ENCODE assay signal across 18 cellular contexts in genomic region chr5:126814721-126815404, GRCh38. TPM values are rescaled to one million over a fixed set of nuclear protein-coding genes. Genes with fewer than 3 reads are reported as not detected.
A peak's percentile ranks its signal among the peaks of the same experiment; 100 is the strongest.
DNase-seq lines count a peak whose midpoint lies in the region; ATAC-seq, FAIRE-seq and TF ChIP-seq lines count a peak whose summit lies in the region.
"Had no signal": no experiment of that assay in that cellular context is flagged by ENCODE, and none has a peak within 500 bp of the region (broad histone marks: within the 10 kb centered on the region; RNA-seq: fewer than 3 reads in every experiment).

No MANE protein-coding gene starts in this region.

- peaks cover 19% of the 10 kb centered on the region for H3K4me1 ChIP-seq in A549
- H3K4me1 ChIP-seq in ascending aorta, result no peaks in the 10 kb centered on the region
- H3K4me1 ChIP-seq in lower lobe of right lung, result peaks cover 15% of the 10 kb centered on the region
- H3K4me1 ChIP-seq: BLaER1, esophagus muscularis mucosa had no signal

- H3K27ac Mint-ChIP-seq in immature natural killer cell, result peak overlapping the region in 4 of 6 donors; percentile 71 to 95 (median 84)

- H3K27me3 Mint-ChIP-seq in immature natural killer cell (ENCODE audit: low read depth in 3 of 3), result peaks cover 1 to 5% (median 4%) of the 10 kb centered on the region in 3 donors

- H3K4me2 ChIP-seq in A549, result peak overlapping the region; percentile 40
- H3K4me2 ChIP-seq: BLaER1 had no signal

- H3K4me1 Mint-ChIP-seq in immature natural killer cell, result peaks cover 41 to 57% of the 10 kb centered on the region in 2 donors

- intact Hi-C loops in ascending aorta (cut with DNase I) (no loop called here), lower lobe of right lung (cut with DNase I) (no loop called here)

- WGBS in A549 (ENCODE audit: missing lambda C conversion rate), result 68% methylated on average over 2 of the region's 2 CpGs

- no peak for FAIRE-seq in A549 (lab: Jason Lieb, UNC)

- DNase-seq in A549 (ENCODE audit: low read depth in 1 of 2, low spot score in 1 of 2) (peak in 1 of 2 experiments; percentile 13), ELR (ENCODE audit: low read depth) (peak; percentile 44), astrocyte of the spinal cord (ENCODE audit: low read depth, low spot score) (peak; percentile 42), immature natural killer cell (no peak), DMS79 (lab: John Stamatoyannopoulos, UW) (no peak), ascending aorta (ENCODE audit: low spot score in 2 of 2) (no peak), lower lobe of right lung (no peak), NCI-H1436 (lab: John Stamatoyannopoulos, UW) (no peak)
- DNase-seq: activated CD4-positive, alpha-beta T cell treated with anti-CD3 and anti-CD28 coated beads, Interleukin-2, amount 50 U/mL, for 1 hour; activated gamma-delta T cell treated with Interleukin-2 at 50 U/mL for 16 hours; GF-D8; H7; stimulated activated CD4-positive, alpha-beta T cell treated with anti-CD3 and anti-CD28 coated beads, Interleukin-4, amount 100 ng/mL, for 4 hours; stimulated activated naive CD8-positive, alpha-beta T cell treated with anti-CD3 and anti-CD28 coated beads, Interleukin-15, Interleukin-2, amounts not matched to agents 100 U/mL and 50 U/mL, for 24 hours had no signal

- CTCF ChIA-PET in A549 (lab: Yijun Ruan, JAX), result interaction anchor here (0.5 to 0.7 kb wide), 2 partner anchors 12 to 58 kb away, joined by 3 to 4 read pairs; no protein-coding TSS in a partner anchor

- peak overlapping the region; percentile 75 to 88 for H3K27ac ChIP-seq in A549
- H3K27ac ChIP-seq in ascending aorta, result no peak overlapping the region
- H3K27ac ChIP-seq in lower lobe of right lung, result no peak overlapping the region
- H3K27ac ChIP-seq: BLaER1, esophagus muscularis mucosa, right atrium auricular region had no signal

- no peaks in the 10 kb centered on the region for H3K9me3 Mint-ChIP-seq in immature natural killer cell

- ATAC-seq in A549 (no peak; a peak in 1 of 6 replicates), lower lobe of right lung (no peak)
- ATAC-seq: SK-N-SH treated with all-trans-retinoic acid at 6 μM for 48 hours; stimulated activated naive CD8-positive, alpha-beta T cell treated with anti-CD3 and anti-CD28 coated beads, Interleukin-15, Interleukin-2, amounts not matched to agents 100 U/mL and 50 U/mL, for 24 hours had no signal

- no peaks in the 10 kb centered on the region for H3K9me3 ChIP-seq in A549
- no peaks in the 10 kb centered on the region for H3K9me3 ChIP-seq in ascending aorta
- no peaks in the 10 kb centered on the region for H3K9me3 ChIP-seq in lower lobe of right lung
- H3K9me3 ChIP-seq: BLaER1, esophagus muscularis mucosa, right atrium auricular region had no signal

- H3K27me3 ChIP-seq in ascending aorta (no peaks in the 10 kb centered on the region), lower lobe of right lung (ENCODE audit: low read depth) (no peaks in the 10 kb centered on the region)
- H3K27me3 ChIP-seq: BLaER1, esophagus muscularis mucosa, right atrium auricular region had no signal

- no peaks in the 10 kb centered on the region for H3K36me3 ChIP-seq in ascending aorta
- H3K36me3 ChIP-seq in lower lobe of right lung, result peaks cover 9% of the 10 kb centered on the region
- H3K36me3 ChIP-seq: esophagus muscularis mucosa, right atrium auricular region had no signal

- H3K4me3 Mint-ChIP-seq in immature natural killer cell, result no peak overlapping the region

- H3K36me3 Mint-ChIP-seq in immature natural killer cell, result peaks cover 0 to 11% (median 3%) of the 10 kb centered on the region in 3 donors

- TF ChIP-seq CTCF in A549 (IDR thresholded peaks at IDR 0.05), result no peak
- TF ChIP-seq CTCF in astrocyte of the spinal cord (IDR thresholded peaks at IDR 0.05; ENCODE audit: low read depth, low read length), result no peak
- TF ChIP-seq CTCF in ascending aorta (IDR thresholded peaks at IDR 0.05), result no peak
- TF ChIP-seq CTCF in lower lobe of right lung (IDR thresholded peaks at IDR 0.05), result no peak

- no peak for TF ChIP-seq POLR2A in A549 (IDR thresholded peaks at IDR 0.05; ENCODE audit: low read length)

- TF ChIP-seq RAD21 in A549 (conservative IDR thresholded peaks at IDR 0.05 in 1 of 2, IDR thresholded peaks at IDR 0.05 in 1 of 2), result no peak

- H3K4me3 ChIP-seq in A549 (no peak overlapping the region), astrocyte of the spinal cord (ENCODE audit: low read depth, low read length) (no peak overlapping the region), ascending aorta (no peak overlapping the region), lower lobe of right lung (no peak overlapping the region)
- H3K4me3 ChIP-seq: BLaER1, esophagus muscularis mucosa, right atrium auricular region had no signal

- POLR2A ChIA-PET in A549 (lab: Yijun Ruan, JAX), result no interaction called here

- in situ Hi-C loops in astrocyte of the spinal cord (cut with HindIII; ENCODE audit: low sequenced_read_pairs), result no loop called here

- TF ChIP-seq EP300 in A549 (IDR thresholded peaks at IDR 0.05), result no peak

TF ChIP-seq in A549, 52 proteins besides CTCF, POLR2A, EP300 and RAD21:
- TF ChIP-seq ATOH8 (CRISPR knock-in tag; IDR thresholded peaks at IDR 0.05; ENCODE audit: low read depth) (no peak), NFE2L2 (conservative IDR thresholded peaks at IDR 0.05; ENCODE audit: low read length) (0 out of 2 replicates have a peak, but pooled peaks have one; percentile 19), MAFK (IDR thresholded peaks at IDR 0.05; ENCODE audit: partially characterized antibody) (peak; percentile 68), CEBPB (IDR thresholded peaks at IDR 0.05) (peak in 1 of 2 experiments; percentile 59; a peak in 1 of 4 replicates), JUNB (IDR thresholded peaks at IDR 0.05) (no peak), FOSL2 (IDR thresholded peaks at IDR 0.05) (no peak), FOSL2 (CRISPR knock-in tag; IDR thresholded peaks at IDR 0.05) (peak; percentile 49)

RNA-seq across cellular contexts. Expression of gene LMNB1, which starts 37.9 kb away (rescaled TPM):
- 37.0 and 45.9 TPM in 2 replicates for polyA plus RNA-seq in A549 (2011; rRNA removed)
- 66.0 and 76.2 TPM in 2 replicates for polyA plus RNA-seq in A549 (2012; cell fraction: cytosol; rRNA removed)
- 73.3 and 176 TPM in 2 replicates for polyA plus RNA-seq in A549 (2012; cell fraction: nucleus; rRNA removed)
- 55.6 to 62.2 TPM (median 57.0 TPM) in 3 replicates for polyA plus RNA-seq in A549 (2017; fragmentation: RNase III; extraction: RNeasy Plus Mini Kit Qiagen cat#74134 plus additional on column Dnase treatment)
- 16.6 and 19.2 TPM in 2 replicates for polyA minus RNA-seq in A549 (2011; rRNA and poly(A)+ RNA removed)
- polyA plus RNA-seq in immature natural killer cell, result 10 to 100 TPM in 2 of 3 donors, 1 to 10 TPM in 1; 8.7 to 15.8 (median 10.6) TPM
- total RNA-seq in ascending aorta, result 1.3 TPM
- 13.5 TPM for total RNA-seq in lower lobe of right lung

Comparison
In these comparisons a context has a peak if more than half of its experiments do, and no peak if none do; other contexts are left out.
1. DNase-seq: peak in ELR (single experiment) and astrocyte of the spinal cord (single experiment); none in immature natural killer cell (0 of 3), DMS79 (single experiment), ascending aorta (0 of 2), lower lobe of right lung (single experiment) and NCI-H1436 (single experiment).
2. H3K27ac ChIP-seq: peak in A549 (2 of 2); none in ascending aorta (0 of 2) and lower lobe of right lung (single experiment).